ENCODE assay signal across 21 cellular contexts in the genomic region with DNA sequence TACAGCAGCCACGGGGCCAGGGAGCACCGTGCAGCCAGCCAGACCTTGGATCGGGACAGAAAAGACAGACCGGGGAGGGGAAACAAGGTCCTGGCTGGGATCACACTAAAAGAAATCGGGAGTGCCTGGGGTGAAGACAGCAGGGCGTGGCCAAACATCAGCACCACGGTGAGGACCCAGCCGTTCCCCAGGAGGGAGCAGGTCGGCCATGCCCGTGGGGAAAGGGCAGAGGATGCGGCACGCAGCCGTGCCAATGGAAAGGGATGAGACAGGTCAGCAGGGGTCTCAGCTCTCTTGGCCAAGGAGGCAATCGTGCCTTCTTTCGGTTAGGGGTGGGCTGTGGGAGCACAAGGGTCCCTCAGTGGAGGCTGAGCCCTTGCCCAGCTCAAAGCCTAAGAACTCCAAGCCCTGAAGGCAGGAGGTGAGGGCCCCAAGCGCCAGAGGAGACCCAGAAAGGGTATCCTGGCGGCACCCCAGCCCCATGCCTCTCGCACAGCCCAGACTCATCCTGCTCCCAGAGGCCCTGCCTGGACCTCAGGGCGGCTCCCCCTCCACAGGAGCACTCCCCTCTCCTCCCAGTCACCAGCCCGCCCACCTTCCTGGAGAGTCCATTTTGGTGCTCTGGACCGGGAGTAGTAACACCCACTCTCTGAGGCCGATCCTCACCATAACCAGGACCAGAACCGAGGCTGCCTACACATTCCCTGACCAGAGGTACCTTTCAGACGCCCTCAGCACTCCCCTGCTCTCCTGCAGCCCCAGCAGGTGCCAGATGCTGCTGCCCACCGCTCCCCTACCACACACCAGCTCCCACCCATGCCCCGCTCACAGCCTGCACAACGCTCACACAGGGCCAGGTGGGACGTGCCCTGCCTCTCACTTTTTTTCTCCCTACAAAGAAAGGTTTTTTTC.
DNase-seq lines count a peak whose midpoint lies in the region; ATAC-seq and TF ChIP-seq lines count a peak whose summit lies in the region.
"Had no signal": no experiment of that assay in that cellular context is flagged by ENCODE, and none has a peak within 500 bp of the region (broad histone marks: within the 10 kb centered on the region; RNA-seq: fewer than 3 reads in every experiment).

No MANE protein-coding gene starts in this region.

- H3K36me3 ChIP-seq in RWPE2 (ENCODE audit: low read depth), result peaks cover 63% of the 10 kb centered on the region

- H3K4me1 ChIP-seq in RWPE2 (ENCODE audit: insufficient read depth, poor library complexity, severe bottlenecking), result peaks cover 4% of the 10 kb centered on the region

- peak overlapping the region; percentile 84 for H3K27ac Mint-ChIP-seq in central memory CD8-positive, alpha-beta T cell (ENCODE audit: low read depth)
- H3K27ac Mint-ChIP-seq in stimulated activated effector memory CD8-positive, alpha-beta T cell treated with anti-CD3 and anti-CD28 coated beads, Interleukin-12 subunit alpha, Interleukin-12 subunit beta, amount 100 ng/mL, for 72 hours, result no peak overlapping the region

- H3K4me3 ChIP-seq in RWPE2 (ENCODE audit: severe bottlenecking), result no peak overlapping the region
- H3K4me3 ChIP-seq: SK-N-MC had no signal

- no peaks in the 10 kb centered on the region for H3K27me3 ChIP-seq in RWPE2 (ENCODE audit: insufficient read depth, poor library complexity, severe bottlenecking)

- H3K9me3 ChIP-seq in RWPE2 (ENCODE audit: severe bottlenecking), result no peaks in the 10 kb centered on the region

- no peak for TF ChIP-seq CTCF in RWPE2 (IDR thresholded peaks at IDR 0.05; ENCODE audit: poor library complexity, severe bottlenecking)

- H3K4me3 Mint-ChIP-seq in central memory CD8-positive, alpha-beta T cell, result no peak overlapping the region
- H3K4me3 Mint-ChIP-seq in stimulated activated effector memory CD8-positive, alpha-beta T cell treated with anti-CD3 and anti-CD28 coated beads, Interleukin-12 subunit alpha, Interleukin-12 subunit beta, amount 100 ng/mL, for 72 hours, result no peak overlapping the region
- H3K4me3 Mint-ChIP-seq: CD14-positive monocyte, H9 had no signal

- peak; percentile 63 for DNase-seq in RWPE2 (ENCODE audit: low spot score)
- DNase-seq in central memory CD8-positive, alpha-beta T cell (ENCODE audit: low spot score in 2 of 2), result no peak
- peak; percentile 38 for DNase-seq in islet precursor cell
- no peak for DNase-seq in stimulated activated effector memory CD8-positive, alpha-beta T cell treated with anti-CD3 and anti-CD28 coated beads, Interleukin-12 subunit alpha, Interleukin-12 subunit beta, amount 100 ng/mL, for 72 hours (ENCODE audit: low spot score in 2 of 2)
- DNase-seq in NCI-H146 treated with DMSO at 0.1 percent for 48 hours (lab: John Stamatoyannopoulos, UW; ENCODE audit: unreplicated experiment), result no peak
- DNase-seq in RPMI8226, result no peak
- no peak for DNase-seq in DMS53 (lab: John Stamatoyannopoulos, UW)
- DNase-seq in HuH-7 (ENCODE audit: low spot score), result no peak
- DNase-seq: ACHN, DND-41, H9, IMR-90, NCI-H1105 treated with DMSO at 0.1 percent for 48 hours, NCI-H187, NCI-H2107, NCI-H510A, NCI-H774, SHP77 had no signal

- H3K9me3 Mint-ChIP-seq in central memory CD8-positive, alpha-beta T cell, result no peaks in the 10 kb centered on the region
- no peaks in the 10 kb centered on the region for H3K9me3 Mint-ChIP-seq in stimulated activated effector memory CD8-positive, alpha-beta T cell treated with anti-CD3 and anti-CD28 coated beads, Interleukin-12 subunit alpha, Interleukin-12 subunit beta, amount 100 ng/mL, for 72 hours
- H3K9me3 Mint-ChIP-seq: CD14-positive monocyte, H9 had no signal

- H3K27ac ChIP-seq in RWPE2 (ENCODE audit: poor library complexity, severe bottlenecking), result no peak overlapping the region
- H3K27ac ChIP-seq: HL-60, SK-N-MC had no signal

- ATAC-seq in RWPE2 (ENCODE audit: low read depth), result no peak
- ATAC-seq in central memory CD8-positive, alpha-beta T cell (replicated peaks; ENCODE audit: extremely low read depth, poor library complexity, severe bottlenecking), result no peak
- peak; percentile 11 for ATAC-seq in stimulated activated effector memory CD8-positive, alpha-beta T cell treated with anti-CD3 and anti-CD28 coated beads, Interleukin-12 subunit alpha, Interleukin-12 subunit beta, amount 100 ng/mL, for 72 hours

- no peaks in the 10 kb centered on the region for H3K27me3 Mint-ChIP-seq in central memory CD8-positive, alpha-beta T cell

- H3K4me1 Mint-ChIP-seq in central memory CD8-positive, alpha-beta T cell, result peaks cover 14% of the 10 kb centered on the region
- peaks cover 12% of the 10 kb centered on the region for H3K4me1 Mint-ChIP-seq in stimulated activated effector memory CD8-positive, alpha-beta T cell treated with anti-CD3 and anti-CD28 coated beads, Interleukin-12 subunit alpha, Interleukin-12 subunit beta, amount 100 ng/mL, for 72 hours
- H3K4me1 Mint-ChIP-seq: H9 had no signal

- H3K36me3 Mint-ChIP-seq in central memory CD8-positive, alpha-beta T cell (ENCODE audit: insufficient read depth), result peaks cover 17% of the 10 kb centered on the region
- H3K36me3 Mint-ChIP-seq in stimulated activated effector memory CD8-positive, alpha-beta T cell treated with anti-CD3 and anti-CD28 coated beads, Interleukin-12 subunit alpha, Interleukin-12 subunit beta, amount 100 ng/mL, for 72 hours, result peaks cover 24% of the 10 kb centered on the region

Comparison
In these comparisons a context has a peak if more than half of its experiments do, and no peak if none do; other contexts are left out.
1. DNase-seq: peak in RWPE2 (single experiment) and islet precursor cell (single experiment); none in central memory CD8-positive, alpha-beta T cell (0 of 2), stimulated activated effector memory CD8-positive, alpha-beta T cell treated with anti-CD3 and anti-CD28 coated beads, Interleukin-12 subunit alpha, Interleukin-12 subunit beta, amount 100 ng/mL, for 72 hours (0 of 2), NCI-H146 treated with DMSO at 0.1 percent for 48 hours (single experiment), RPMI8226 (single experiment), DMS53 (single experiment) and HuH-7 (single experiment).